Comparison of ENCODE assay signal across 21 cellular contexts in the genomic region with DNA sequence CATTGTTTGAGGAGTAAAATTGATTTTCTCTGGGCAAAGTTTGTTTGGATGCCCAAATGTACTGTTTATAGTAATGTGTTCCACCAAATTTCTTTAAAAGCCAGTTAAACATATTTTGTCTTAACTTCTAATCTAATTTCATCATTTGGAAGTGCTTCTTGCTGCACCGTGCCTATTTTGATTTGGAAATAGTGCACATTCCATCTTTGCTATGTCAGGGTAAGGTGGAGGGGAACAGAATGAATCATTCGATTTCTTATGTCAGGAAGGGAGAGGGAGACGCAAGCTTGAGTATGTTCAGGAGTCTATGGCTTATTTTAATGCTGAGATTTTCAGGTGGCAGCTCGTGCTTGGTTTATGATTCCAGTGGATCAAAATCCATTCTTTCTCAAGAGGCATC.
DNase-seq lines count a peak whose midpoint lies in the region; ATAC-seq and TF ChIP-seq lines count a peak whose summit lies in the region.
"Had no signal": no experiment of that assay in that cellular context is flagged by ENCODE, and none has a peak within 500 bp of the region (broad histone marks: within the 10 kb centered on the region; RNA-seq: fewer than 3 reads in every experiment).

No MANE protein-coding gene starts in this region.

- H3K14ac ChIP-seq in mesenchymal stem cell (ENCODE audit: low read length in 2 of 2) = no peak overlapping the region

- no peaks in the 10 kb centered on the region for H3K79me1 ChIP-seq in mesenchymal stem cell (replicated peaks; ENCODE audit: low read length, poor library complexity, severe bottlenecking)

- no peaks in the 10 kb centered on the region for H3F3A ChIP-seq in GM23248 (ENCODE audit: insufficient read depth)

- H3K27me3 ChIP-seq in GM23248 (replicated peaks; ENCODE audit: insufficient read depth) (no peaks in the 10 kb centered on the region), RWPE2 (ENCODE audit: insufficient read depth, poor library complexity, severe bottlenecking) (no peaks in the 10 kb centered on the region), mesenchymal stem cell (ENCODE audit: control insufficient read depth in 1 of 2, insufficient read depth in 1 of 2, low read length in 2 of 2) (no peaks in the 10 kb centered on the region)
- H3K27me3 ChIP-seq: esophagus muscularis mucosa, ovary, right lobe of liver, vagina had no signal

- H3K9me2 ChIP-seq in GM23248 (ENCODE audit: insufficient read depth) = no peaks in the 10 kb centered on the region

- no peak overlapping the region for H4K91ac ChIP-seq in mesenchymal stem cell (ENCODE audit: low read length)

- no peaks in the 10 kb centered on the region for H3K36me3 ChIP-seq in GM23248 (ENCODE audit: low read depth)
- H3K36me3 ChIP-seq in RWPE2 (ENCODE audit: low read depth) = no peaks in the 10 kb centered on the region
- no peaks in the 10 kb centered on the region for H3K36me3 ChIP-seq in mesenchymal stem cell (ENCODE audit: control insufficient read depth in 1 of 2, insufficient read depth in 2 of 2, low read depth in 1 of 2, low read length in 2 of 2)
- H3K36me3 ChIP-seq: esophagus muscularis mucosa, ovary, right lobe of liver, vagina had no signal

- no peak overlapping the region for H2AFZ ChIP-seq in GM23248
- no peak overlapping the region for H2AFZ ChIP-seq in mesenchymal stem cell (ENCODE audit: low read depth, low read length)
- H2AFZ ChIP-seq: GM23338 had no signal

- H3K4me3 ChIP-seq in GM23248 (no peak overlapping the region), RWPE2 (ENCODE audit: severe bottlenecking) (no peak overlapping the region), mesenchymal stem cell (ENCODE audit: insufficient read depth in 1 of 2, low read depth in 1 of 2, low read length in 2 of 2) (no peak overlapping the region)
- H3K4me3 ChIP-seq: esophagus muscularis mucosa, GM23338, K562, ovary, right lobe of liver, vagina had no signal

- H3K27ac ChIP-seq in GM23248 (no peak overlapping the region), RWPE2 (ENCODE audit: poor library complexity, severe bottlenecking) (peak overlapping the region; percentile 64), mesenchymal stem cell (ENCODE audit: low read length, poor library complexity, severe bottlenecking) (no peak overlapping the region)
- H3K27ac ChIP-seq: esophagus muscularis mucosa, ovary, right lobe of liver, vagina, VCaP had no signal

- no peak overlapping the region for H3K4me2 ChIP-seq in GM23248 (ENCODE audit: unreplicated experiment)
- H3K4me2 ChIP-seq in mesenchymal stem cell (ENCODE audit: low read length, poor library complexity, severe bottlenecking) = no peak overlapping the region
- H3K4me2 ChIP-seq: GM23338 had no signal

- no peak overlapping the region for H3K23ac ChIP-seq in mesenchymal stem cell (ENCODE audit: low read length in 2 of 2)

- no peak overlapping the region for H4K8ac ChIP-seq in mesenchymal stem cell (ENCODE audit: low read length)

- 11 to 12% methylated on average over 4 of the region's 4 CpGs for WGBS in GM23248 (ENCODE audit: low coverage in 1 of 2, low lambda C conversion rate in 2 of 2, missing lambda C conversion rate in 2 of 2), 2 experiments
- WGBS in mesenchymal stem cell = 17% methylated on average over 3 of the region's 4 CpGs

- no peaks in the 10 kb centered on the region for H4K20me1 ChIP-seq in GM23248 (ENCODE audit: insufficient read depth)

- H3K9me3 ChIP-seq in GM23248 (ENCODE audit: low read depth) = no peaks in the 10 kb centered on the region
- no peaks in the 10 kb centered on the region for H3K9me3 ChIP-seq in RWPE2 (ENCODE audit: severe bottlenecking)
- no peaks in the 10 kb centered on the region for H3K9me3 ChIP-seq in mesenchymal stem cell (ENCODE audit: control insufficient read depth, low read length)
- H3K9me3 ChIP-seq: esophagus muscularis mucosa, ovary, right lobe of liver, vagina had no signal

- peak; percentile 3 for DNase-seq in GM23248
- DNase-seq in RWPE2 (ENCODE audit: low spot score) = no peak
- DNase-seq in fibroblast of gingiva (ENCODE audit: low read depth) = peak; percentile 6
- peak; percentile 21 for DNase-seq in mesenchymal stem cell
- DNase-seq in stimulated activated CD8-positive, alpha-beta memory T cell treated with anti-CD3 and anti-CD28 coated beads, Interleukin-4, amount 100 ng/mL, for 48 hours = no peak
- no peak for DNase-seq in NCI-H2107 (lab: John Stamatoyannopoulos, UW)
- DNase-seq in UCSD-AML1 (lab: John Stamatoyannopoulos, UW; ENCODE audit: unreplicated experiment) = no peak
- no peak for DNase-seq in mesenteric fat pad (ENCODE audit: low spot score)
- DNase-seq: activated CD8-positive, alpha-beta memory T cell treated with anti-CD3 and anti-CD28 coated beads, Interleukin-2, amount 50 U/mL, for 4 hours; CD4-positive, alpha-beta T cell; effector CD4-positive, alpha-beta T cell; GF-D8; naive B cell; NCI-H774; ovary; right lobe of liver had no signal

- H3K18ac ChIP-seq in mesenchymal stem cell (ENCODE audit: low read depth in 1 of 2, low read length in 2 of 2) = no peak overlapping the region

- no peak overlapping the region for H3K4ac ChIP-seq in mesenchymal stem cell (ENCODE audit: low read depth in 1 of 2, low read length in 2 of 2)

- H3K4me1 ChIP-seq in GM23248 (ENCODE audit: insufficient read depth) = no peaks in the 10 kb centered on the region
- peaks cover 33% of the 10 kb centered on the region for H3K4me1 ChIP-seq in RWPE2 (ENCODE audit: insufficient read depth, poor library complexity, severe bottlenecking)
- H3K4me1 ChIP-seq in mesenchymal stem cell (ENCODE audit: control insufficient read depth, insufficient read depth, low read depth, low read length) = no peaks in the 10 kb centered on the region
- H3K4me1 ChIP-seq: right lobe of liver, vagina had no signal

- in situ Hi-C loops in GM23248 (cut with MboI) = no loop called here

- H2BK5ac ChIP-seq in mesenchymal stem cell (ENCODE audit: low read depth, low read length, poor library complexity, severe bottlenecking) = no peak overlapping the region

- H3K79me2 ChIP-seq in GM23248 (ENCODE audit: insufficient read depth) = no peaks in the 10 kb centered on the region

- no peak overlapping the region for H2BK15ac ChIP-seq in mesenchymal stem cell (ENCODE audit: low read depth, poor library complexity, severe bottlenecking)

- no peak overlapping the region for H2AK5ac ChIP-seq in mesenchymal stem cell (ENCODE audit: low read length, severe bottlenecking)

- TF ChIP-seq CTCF in RWPE2 (IDR thresholded peaks at IDR 0.05; ENCODE audit: poor library complexity, severe bottlenecking) = no peak

- peak; percentile 90 for ATAC-seq in RWPE2 (ENCODE audit: low read depth)
- ATAC-seq: GM23338, K562, right lobe of liver had no signal

- no peak overlapping the region for H2BK120ac ChIP-seq in mesenchymal stem cell (ENCODE audit: low read depth, low read length)

- H3K9ac ChIP-seq in GM23248 = no peak overlapping the region
- no peak overlapping the region for H3K9ac ChIP-seq in mesenchymal stem cell (ENCODE audit: low read length)

- H2BK12ac ChIP-seq in mesenchymal stem cell (ENCODE audit: low read length in 2 of 2) = no peak overlapping the region

Comparison
In these comparisons a context has a peak if more than half of its experiments do, and no peak if none do; other contexts are left out.
1. DNase-seq: peak in GM23248 (single experiment), fibroblast of gingiva (single experiment) and mesenchymal stem cell (single experiment); none in RWPE2 (single experiment), stimulated activated CD8-positive, alpha-beta memory T cell treated with anti-CD3 and anti-CD28 coated beads, Interleukin-4, amount 100 ng/mL, for 48 hours (single experiment), NCI-H2107 (single experiment), UCSD-AML1 (single experiment) and mesenteric fat pad (single experiment).